Comparison of ENCODE assay signal across 24 cellular contexts in the genomic region with DNA sequence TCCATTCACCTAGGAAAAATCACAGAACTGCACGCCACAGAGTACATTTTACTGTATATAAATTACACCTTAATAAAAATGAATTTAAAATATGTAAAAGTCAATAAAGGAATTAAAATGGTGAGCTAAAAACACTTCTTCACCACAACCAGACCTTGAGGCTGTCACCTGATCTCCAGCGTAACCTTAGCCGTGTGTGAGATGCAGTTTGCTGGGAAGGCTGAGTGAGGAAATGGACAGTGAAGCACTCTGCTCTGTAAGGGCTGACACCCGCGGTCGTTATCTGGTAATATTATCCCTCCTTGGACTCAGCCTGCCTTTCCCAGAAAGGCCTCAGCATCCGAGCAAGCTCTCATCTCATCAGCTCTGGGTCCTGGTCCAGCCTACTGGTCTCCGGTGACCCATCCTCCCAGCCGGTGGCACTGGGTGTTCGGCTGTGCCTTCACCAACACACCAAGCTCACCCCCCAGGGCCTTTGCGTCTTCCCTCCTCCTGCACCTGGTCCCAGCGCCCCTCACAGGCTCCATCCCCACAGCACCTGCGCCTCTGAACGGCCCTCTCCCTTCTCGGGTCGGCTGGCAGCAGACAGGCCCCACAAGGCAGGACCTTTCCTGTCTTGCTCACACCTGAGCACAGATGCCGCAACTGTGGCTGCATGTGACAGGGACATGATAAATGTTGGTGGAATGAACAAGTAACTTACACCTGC. TPM values are rescaled to one million over a fixed set of nuclear protein-coding genes. Genes with fewer than 3 reads are reported as not detected.
DNase-seq lines count a peak whose midpoint lies in the region; ATAC-seq, FAIRE-seq and TF ChIP-seq lines count a peak whose summit lies in the region.
"Had no signal": no experiment of that assay in that cellular context is flagged by ENCODE, and none has a peak within 500 bp of the region (broad histone marks: within the 10 kb centered on the region; RNA-seq: fewer than 3 reads in every experiment).

No MANE protein-coding gene starts in this region.

- H3K4me3 ChIP-seq in kidney (ENCODE audit: low read length in 2 of 2) (no peak overlapping the region), sigmoid colon (no peak overlapping the region), lower lobe of right lung (no peak overlapping the region)
- H3K4me3 ChIP-seq: BLaER1, SJSA1 had no signal

- no peak overlapping the region for H3K9ac ChIP-seq in kidney (ENCODE audit: low read length in 2 of 2)
- H3K9ac ChIP-seq: BLaER1 had no signal

- TF ChIP-seq CTCF in kidney (IDR thresholded peaks at IDR 0.05; ENCODE audit: borderline replicate concordance, extremely low read depth, insufficient read depth) (no peak), sigmoid colon (IDR thresholded peaks at IDR 0.05) (no peak), lower lobe of right lung (IDR thresholded peaks at IDR 0.05) (no peak)

- TF ChIP-seq EP300 in sigmoid colon (IDR thresholded peaks at IDR 0.05): no peak

- TF ChIP-seq POLR2A in sigmoid colon (IDR thresholded peaks at IDR 0.05): no peak

- ATAC-seq in GM18517 (IDR thresholded peaks at IDR 0.05; ENCODE audit: unreplicated experiment): no peak
- ATAC-seq in HG02798 (IDR thresholded peaks at IDR 0.05; ENCODE audit: poor library complexity, unreplicated experiment): no peak
- no peak for ATAC-seq in lower lobe of right lung
- ATAC-seq: Right ventricle myocardium inferior had no signal

- intact Hi-C loops in kidney (cut with DNase I) (no loop called here), sigmoid colon (cut with DNase I) (no loop called here), lower lobe of right lung (cut with DNase I) (no loop called here)

- WGBS in sigmoid colon, 2 donors: 95 to 96% methylated on average over 17 of the region's 17 CpGs

- H3K9me3 ChIP-seq in kidney (ENCODE audit: control insufficient read depth in 1 of 2, low read length in 2 of 2) (no peaks in the 10 kb centered on the region), sigmoid colon (no peaks in the 10 kb centered on the region), lower lobe of right lung (no peaks in the 10 kb centered on the region)
- H3K9me3 ChIP-seq: BLaER1, SJSA1 had no signal

- no peak overlapping the region for H3K27ac ChIP-seq in kidney (ENCODE audit: low read depth in 2 of 2, low read length in 2 of 2)
- H3K27ac ChIP-seq in sigmoid colon: no peak overlapping the region
- no peak overlapping the region for H3K27ac ChIP-seq in lower lobe of right lung
- H3K27ac ChIP-seq: BLaER1, SJSA1 had no signal

- no peak for FAIRE-seq in kidney (lab: Jason Lieb, UNC)
- FAIRE-seq: G401.6, GM19239 had no signal

- no peaks in the 10 kb centered on the region for H3K27me3 ChIP-seq in sigmoid colon
- H3K27me3 ChIP-seq in lower lobe of right lung (ENCODE audit: low read depth): no peaks in the 10 kb centered on the region
- H3K27me3 ChIP-seq: BLaER1, SJSA1 had no signal

- peaks cover 13 to 25% of the 10 kb centered on the region in 2 donors for H3K36me3 ChIP-seq in kidney (ENCODE audit: control insufficient read depth in 1 of 2, insufficient read depth in 2 of 2, low read length in 2 of 2)
- H3K36me3 ChIP-seq in sigmoid colon: peaks cover 0 to 67% (median 22%) of the 10 kb centered on the region in 4 donors
- H3K36me3 ChIP-seq in lower lobe of right lung: peaks cover 66% of the 10 kb centered on the region

- peak; percentile 65 for DNase-seq in NCI-H2107 (lab: John Stamatoyannopoulos, UW)
- peak; percentile 66 for DNase-seq in kidney
- peak; percentile 49 for DNase-seq in sigmoid colon
- no peak for DNase-seq in NCI-H82 treated with DMSO at 0.1 percent for 48 hours (lab: John Stamatoyannopoulos, UW; ENCODE audit: unreplicated experiment)
- DNase-seq in lower lobe of right lung: no peak
- DNase-seq: CD4-positive, alpha-beta T cell; COR-L47; H9; IMR-90; NCI-H1105; NCI-H146; NCI-H2029; NCI-H446 treated with DMSO at 0.1 percent for 48 hours; OCI-M1; T-helper 1 cell had no signal

- H3K4me1 ChIP-seq in kidney (ENCODE audit: control insufficient read depth in 1 of 2, insufficient read depth in 1 of 2, low read depth in 1 of 2, low read length in 2 of 2) (no peaks in the 10 kb centered on the region), sigmoid colon (no peaks in the 10 kb centered on the region), lower lobe of right lung (no peaks in the 10 kb centered on the region)
- H3K4me1 ChIP-seq: SJSA1 had no signal

TF ChIP-seq in PFSK-1, 5 proteins besides CTCF, POLR2A, EP300 and RAD21:
- TF ChIP-seq SIN3A (IDR thresholded peaks at IDR 0.05; ENCODE audit: borderline replicate concordance, insufficient read depth, low read length) (no peak), POLR2AphosphoS5 (IDR thresholded peaks at IDR 0.05; ENCODE audit: low read depth, low read length) (peak; percentile 59; the same call in 1 of the 2 replicates)

RNA-seq across cellular contexts. Expression of gene P2RX2, which starts 12.9 kb away (rescaled TPM):
- 0.79 TPM for polyA plus RNA-seq in PFSK-1 (2012; ENCODE audit: insufficient read length, low read depth)
- total RNA-seq in kidney: 0.19 TPM
- 0.37 TPM for polyA plus RNA-seq in kidney (ENCODE audit: insufficient read depth, low read depth, low replicate concordance)
- 1 to 10 TPM in 1 of 4 donors, under 1 TPM in 2, not detected in 1; 0.16 to 1.4 (median 0.36) TPM for total RNA-seq in sigmoid colon
- polyA plus RNA-seq in sigmoid colon: under 1 TPM in 2 of 3 donors, not detected in 1; 0.36 to 0.60 TPM
- 0.56 TPM for total RNA-seq in lower lobe of right lung
- total RNA-seq: CD4-positive, alpha-beta T cell; Daoy; IMR-90; Right ventricle myocardium inferior; SJSA1 had no signal
- polyA plus RNA-seq: IMR-90 had no signal

RNA-seq across cellular contexts. Expression of gene LRCOL1, which starts 21.1 kb away (rescaled TPM):
- not detected for polyA plus RNA-seq in PFSK-1 (2012; ENCODE audit: insufficient read length, low read depth)
- total RNA-seq in kidney (1.8 TPM), sigmoid colon (1 to 10 TPM in 1 of 4 donors, under 1 TPM in 1, not detected in 2; 0.49 to 1.4 TPM), lower lobe of right lung (2.3 TPM)
- polyA plus RNA-seq in kidney (ENCODE audit: insufficient read depth, low read depth, low replicate concordance) (1.0 TPM), sigmoid colon (under 1 TPM in 1 of 3 donors, not detected in 2; 0.55 TPM)
- total RNA-seq: CD4-positive, alpha-beta T cell; Daoy; H9; IMR-90; Right ventricle myocardium inferior; SJSA1 had no signal

RNA-seq across cellular contexts. Expression of gene POLE, which starts 55.6 kb away (rescaled TPM):
- 216 TPM for polyA plus RNA-seq in PFSK-1 (2012; ENCODE audit: insufficient read length, low read depth)
- total RNA-seq in kidney (23.0 TPM), sigmoid colon (10 to 100 TPM; 12.5 to 37.4 (median 34.0) TPM), lower lobe of right lung (28.0 TPM)
- polyA plus RNA-seq in kidney (ENCODE audit: insufficient read depth, low read depth, low replicate concordance) (5.3 TPM), sigmoid colon (10 to 100 TPM; 11.1 to 33.5 (median 15.6) TPM)

RNA-seq across cellular contexts. Expression of gene PXMP2, which starts 55.9 kb away (rescaled TPM):
- 24.5 TPM for polyA plus RNA-seq in PFSK-1 (2012; ENCODE audit: insufficient read length, low read depth)
- total RNA-seq in kidney (23.4 TPM), sigmoid colon (10 to 100 TPM; 19.4 to 46.4 (median 42.8) TPM), lower lobe of right lung (16.9 TPM)
- polyA plus RNA-seq in kidney (ENCODE audit: insufficient read depth, low read depth, low replicate concordance) (90.9 TPM), sigmoid colon (100 to 1,000 TPM in 1 of 3 donors, 10 to 100 TPM in 2; 41.6 to 127 (median 85.9) TPM)

Comparison
In these comparisons a context has a peak if more than half of its experiments do, and no peak if none do; other contexts are left out.
1. DNase-seq: peak in NCI-H2107 (single experiment), kidney (single experiment) and sigmoid colon (single experiment); none in NCI-H82 treated with DMSO at 0.1 percent for 48 hours (single experiment) and lower lobe of right lung (single experiment).